In genomic region chr19:18793144-18794028, GRCh38 we compare ENCODE assay signal across 30 cellular contexts. TPM values are rescaled to one million over a fixed set of nuclear protein-coding genes. Genes with fewer than 3 reads are reported as not detected.
"Had no signal": no experiment of that assay in that cellular context is flagged by ENCODE, and none has a peak within 500 bp of the region (broad histone marks: within the 10 kb centered on the region; RNA-seq: fewer than 3 reads in every experiment).

No MANE protein-coding gene starts in this region.

- H3K4me2 ChIP-seq: hepatocyte had no signal

- H3K79me2 ChIP-seq: hepatocyte had no signal

- H3K27ac ChIP-seq: hepatocyte, sigmoid colon, testis, uterus, VCaP had no signal

- H3K4me3 Mint-ChIP-seq: activated CD4-positive, alpha-beta T cell treated with anti-CD3 and anti-CD28 coated beads, Interleukin-2, amount 10 ng/mL, durations not matched to agents 7 days and 5 days; activated CD8-positive, alpha-beta memory T cell treated with anti-CD3 and anti-CD28 coated beads, Interleukin-2, amount 10 ng/mL, durations not matched to agents 7 days and 5 days; activated CD8-positive, alpha-beta T cell treated with anti-CD3 and anti-CD28 coated beads for 36 hours; activated T-helper 1 cell treated with anti-CD3 and anti-CD28 coated beads, Interleukin-12 subunit alpha, Interleukin-12 subunit beta, Interleukin-2, Interleukin-4 antibody, amounts not matched to agents 30 ng/mL and 10 ng/mL and 1 ng/mL, durations not matched to agents 14 hours and 24 hours and 36 hours; stimulated activated naive B cell treated with anti-CD40 and anti-IgM and Interleukin-4, amounts not matched to agents 10 μg/mL and 1 μg/mL and 100 μg/mL, for 72 hours had no signal

- ATAC-seq: activated CD4-positive, CD25-positive, alpha-beta regulatory T cell treated with anti-CD3 and anti-CD28 coated beads, Interleukin-2, amount 50 U/mL, for 24 hours; activated CD8-positive, alpha-beta memory T cell treated with anti-CD3 and anti-CD28 coated beads, Interleukin-2, amount 10 ng/mL, durations not matched to agents 7 days and 5 days; activated CD8-positive, alpha-beta T cell treated with anti-CD3 and anti-CD28 coated beads for 36 hours; esophagus mucosa; left cardiac atrium; stimulated activated naive B cell treated with anti-CD40 and anti-IgM and Interleukin-4, amounts not matched to agents 10 μg/mL and 1 μg/mL and 100 μg/mL, for 72 hours had no signal

- H2AFZ ChIP-seq: hepatocyte had no signal

- DNase-seq: activated CD4-positive, alpha-beta T cell treated with anti-CD3 and anti-CD28 coated beads, Interleukin-2, amount 10 ng/mL, durations not matched to agents 7 days and 5 days; activated CD8-positive, alpha-beta memory T cell treated with anti-CD3 and anti-CD28 coated beads, Interleukin-2, amount 10 ng/mL, durations not matched to agents 7 days and 5 days; activated CD8-positive, alpha-beta T cell treated with anti-CD3 and anti-CD28 coated beads for 36 hours; activated gamma-delta T cell; activated naive CD4-positive, alpha-beta T cell treated with anti-CD3 and anti-CD28 coated beads, Interleukin-2, amount 50 U/mL, for 16 hours; activated T-cell treated with anti-CD3 and anti-CD28 coated beads for 4 hours; central memory CD4-positive, alpha-beta T cell; dermis blood vessel endothelial cell; effector CD8-positive, alpha-beta T cell; foreskin melanocyte; left cardiac atrium; occipital lobe; posterior cingulate gyrus; sigmoid colon; stimulated activated CD4-positive, alpha-beta T cell treated with anti-CD3 and anti-CD28 coated beads, Interleukin-2, amount 100 ng/mL, for 48 hours; stimulated activated CD8-positive, alpha-beta memory T cell treated with anti-CD3 and anti-CD28 coated beads, Interleukin-4, amount 100 ng/mL, for 48 hours; stimulated activated naive B cell treated with anti-CD40 and anti-IgM and Interleukin-4, amounts not matched to agents 10 μg/mL and 1 μg/mL and 100 μg/mL, for 72 hours; testis; trophoblast cell; uterus had no signal

- FAIRE-seq: astrocyte, islet of Langerhans had no signal

- H3K27ac Mint-ChIP-seq: activated CD4-positive, alpha-beta T cell treated with anti-CD3 and anti-CD28 coated beads, Interleukin-2, amount 10 ng/mL, durations not matched to agents 7 days and 5 days; activated CD8-positive, alpha-beta memory T cell treated with anti-CD3 and anti-CD28 coated beads, Interleukin-2, amount 10 ng/mL, durations not matched to agents 7 days and 5 days; activated CD8-positive, alpha-beta T cell treated with anti-CD3 and anti-CD28 coated beads for 36 hours; activated T-helper 1 cell treated with anti-CD3 and anti-CD28 coated beads, Interleukin-12 subunit alpha, Interleukin-12 subunit beta, Interleukin-2, Interleukin-4 antibody, amounts not matched to agents 30 ng/mL and 10 ng/mL and 1 ng/mL, durations not matched to agents 14 hours and 24 hours and 36 hours; nephron; stimulated activated naive B cell treated with anti-CD40 and anti-IgM and Interleukin-4, amounts not matched to agents 10 μg/mL and 1 μg/mL and 100 μg/mL, for 72 hours had no signal

- H3K36me3 ChIP-seq: sigmoid colon, uterus had no signal

- H3K9me3 Mint-ChIP-seq: activated CD4-positive, alpha-beta T cell treated with anti-CD3 and anti-CD28 coated beads, Interleukin-2, amount 10 ng/mL, durations not matched to agents 7 days and 5 days; activated CD8-positive, alpha-beta T cell treated with anti-CD3 and anti-CD28 coated beads for 36 hours; activated T-helper 1 cell treated with anti-CD3 and anti-CD28 coated beads, Interleukin-12 subunit alpha, Interleukin-12 subunit beta, Interleukin-2, Interleukin-4 antibody, amounts not matched to agents 30 ng/mL and 10 ng/mL and 1 ng/mL, durations not matched to agents 14 hours and 24 hours and 36 hours; nephron; stimulated activated naive B cell treated with anti-CD40 and anti-IgM and Interleukin-4, amounts not matched to agents 10 μg/mL and 1 μg/mL and 100 μg/mL, for 72 hours had no signal

- H3K9me3 ChIP-seq: sigmoid colon, testis, uterus had no signal

- H3K4me3 ChIP-seq: hepatocyte, sigmoid colon, testis, uterus had no signal

- H3K27me3 ChIP-seq: testis had no signal

RNA-seq across cellular contexts. Expression of gene COMP, which starts 2.3 kb away (rescaled TPM):
- total RNA-seq: activated CD4-positive, alpha-beta T cell treated with anti-CD3 and anti-CD28 coated beads, Interleukin-2, amount 10 ng/mL, durations not matched to agents 7 days and 5 days; activated CD8-positive, alpha-beta memory T cell treated with anti-CD3 and anti-CD28 coated beads, Interleukin-2, amount 10 ng/mL, durations not matched to agents 7 days and 5 days; activated CD8-positive, alpha-beta T cell treated with anti-CD3 and anti-CD28 coated beads for 36 hours; activated T-helper 1 cell treated with anti-CD3 and anti-CD28 coated beads, Interleukin-12 subunit alpha, Interleukin-12 subunit beta, Interleukin-2, Interleukin-4 antibody, amounts not matched to agents 30 ng/mL and 10 ng/mL and 1 ng/mL, durations not matched to agents 14 hours and 24 hours and 36 hours; dermis blood vessel endothelial cell; myocyte; occipital lobe; T-helper 2 cell treated with Interferon-gamma antibody and Interleukin-4, amounts not matched to agents 100 ng/mL and 5 ng/mL, for 36 hours had no signal
